1 cellular context compared by ENCODE assay signal in the genomic region with DNA sequence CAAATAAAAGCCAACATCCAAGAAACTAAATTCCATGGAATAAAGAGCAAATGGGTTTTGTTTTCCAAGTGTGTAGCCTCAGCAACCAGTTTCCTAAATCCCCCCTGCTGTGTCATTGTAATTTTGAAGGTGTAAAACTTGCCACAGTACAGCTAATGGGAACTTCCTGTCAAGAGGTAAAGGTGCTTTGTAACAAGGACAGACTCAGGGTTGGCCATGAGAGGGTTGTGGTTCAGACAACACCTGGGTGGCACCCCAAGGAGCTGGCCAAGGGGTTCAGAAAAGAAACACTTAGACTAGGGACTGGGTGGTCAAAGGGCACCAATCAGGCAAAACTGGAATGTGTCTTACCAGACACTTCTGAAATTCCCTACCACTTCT.
A peak's percentile ranks its signal among the peaks of the same experiment; 100 is the strongest.
TF ChIP-seq lines count a peak whose summit lies in the region.

No MANE protein-coding gene starts in this region.

TF ChIP-seq in GM23338, 12 proteins besides CTCF, POLR2A, EP300 and RAD21 (continued from another document):
- TF ChIP-seq, protein P1, sequence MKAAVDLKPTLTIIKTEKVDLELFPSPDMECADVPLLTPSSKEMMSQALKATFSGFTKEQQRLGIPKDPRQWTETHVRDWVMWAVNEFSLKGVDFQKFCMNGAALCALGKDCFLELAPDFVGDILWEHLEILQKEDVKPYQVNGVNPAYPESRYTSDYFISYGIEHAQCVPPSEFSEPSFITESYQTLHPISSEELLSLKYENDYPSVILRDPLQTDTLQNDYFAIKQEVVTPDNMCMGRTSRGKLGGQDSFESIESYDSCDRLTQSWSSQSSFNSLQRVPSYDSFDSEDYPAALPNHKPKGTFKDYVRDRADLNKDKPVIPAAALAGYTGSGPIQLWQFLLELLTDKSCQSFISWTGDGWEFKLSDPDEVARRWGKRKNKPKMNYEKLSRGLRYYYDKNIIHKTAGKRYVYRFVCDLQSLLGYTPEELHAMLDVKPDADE (IDR thresholded peaks at IDR 0.05), result 0 out of 2 replicates have a peak, but pooled peaks have one; percentile 20
- TF ChIP-seq NANOG (IDR thresholded peaks at IDR 0.05; ENCODE audit: borderline replicate concordance) (no peak), EZH2 (IDR thresholded peaks at IDR 0.05; ENCODE audit: low read depth, unreplicated experiment) (no peak), ZNF114 (CRISPR knock-in tag; IDR thresholded peaks at IDR 0.05) (no peak), ZNF331 (CRISPR knock-in tag; IDR thresholded peaks at IDR 0.05; ENCODE audit: low read depth) (no peak)
- TF ChIP-seq, protein P2, sequence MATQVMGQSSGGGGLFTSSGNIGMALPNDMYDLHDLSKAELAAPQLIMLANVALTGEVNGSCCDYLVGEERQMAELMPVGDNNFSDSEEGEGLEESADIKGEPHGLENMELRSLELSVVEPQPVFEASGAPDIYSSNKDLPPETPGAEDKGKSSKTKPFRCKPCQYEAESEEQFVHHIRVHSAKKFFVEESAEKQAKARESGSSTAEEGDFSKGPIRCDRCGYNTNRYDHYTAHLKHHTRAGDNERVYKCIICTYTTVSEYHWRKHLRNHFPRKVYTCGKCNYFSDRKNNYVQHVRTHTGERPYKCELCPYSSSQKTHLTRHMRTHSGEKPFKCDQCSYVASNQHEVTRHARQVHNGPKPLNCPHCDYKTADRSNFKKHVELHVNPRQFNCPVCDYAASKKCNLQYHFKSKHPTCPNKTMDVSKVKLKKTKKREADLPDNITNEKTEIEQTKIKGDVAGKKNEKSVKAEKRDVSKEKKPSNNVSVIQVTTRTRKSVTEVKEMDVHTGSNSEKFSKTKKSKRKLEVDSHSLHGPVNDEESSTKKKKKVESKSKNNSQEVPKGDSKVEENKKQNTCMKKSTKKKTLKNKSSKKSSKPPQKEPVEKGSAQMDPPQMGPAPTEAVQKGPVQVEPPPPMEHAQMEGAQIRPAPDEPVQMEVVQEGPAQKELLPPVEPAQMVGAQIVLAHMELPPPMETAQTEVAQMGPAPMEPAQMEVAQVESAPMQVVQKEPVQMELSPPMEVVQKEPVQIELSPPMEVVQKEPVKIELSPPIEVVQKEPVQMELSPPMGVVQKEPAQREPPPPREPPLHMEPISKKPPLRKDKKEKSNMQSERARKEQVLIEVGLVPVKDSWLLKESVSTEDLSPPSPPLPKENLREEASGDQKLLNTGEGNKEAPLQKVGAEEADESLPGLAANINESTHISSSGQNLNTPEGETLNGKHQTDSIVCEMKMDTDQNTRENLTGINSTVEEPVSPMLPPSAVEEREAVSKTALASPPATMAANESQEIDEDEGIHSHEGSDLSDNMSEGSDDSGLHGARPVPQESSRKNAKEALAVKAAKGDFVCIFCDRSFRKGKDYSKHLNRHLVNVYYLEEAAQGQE (IDR thresholded peaks at IDR 0.05; ENCODE audit: unreplicated experiment), result no peak
